ENCODE assay signal across 8 cellular contexts in the genomic region with DNA sequence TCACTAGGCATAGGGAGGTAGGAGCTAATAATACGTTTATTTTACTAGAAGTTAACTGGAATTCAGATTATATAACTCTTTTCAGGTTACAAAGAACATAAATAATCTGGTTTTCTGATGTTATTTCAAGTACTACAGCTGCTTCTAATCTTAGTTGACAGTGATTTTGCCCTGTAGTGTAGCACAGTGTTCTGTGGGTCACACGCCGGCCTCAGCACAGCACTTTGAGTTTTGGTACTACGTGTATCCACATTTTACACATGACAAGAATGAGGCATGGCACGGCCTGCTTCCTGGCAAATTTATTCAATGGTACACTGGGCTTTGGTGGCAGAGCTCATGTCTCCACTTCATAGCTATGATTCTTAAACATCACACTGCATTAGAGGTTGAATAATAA. TPM values are rescaled to one million over a fixed set of nuclear protein-coding genes. Genes with fewer than 3 reads are reported as not detected.
DNase-seq lines count a peak whose midpoint lies in the region; ATAC-seq, FAIRE-seq and TF ChIP-seq lines count a peak whose summit lies in the region.

No MANE protein-coding gene starts in this region.

- CTCF ChIA-PET in CD8-positive, alpha-beta T cell (lab: Charles Lee), result interaction anchor here (4.8 to 20.4 kb wide), 2 partner anchors 9 to 23 kb away, joined by 71 to 666 read pairs; a partner anchor contains a TSS

- no peaks in the 10 kb centered on the region for H3K9me3 ChIP-seq in CD8-positive, alpha-beta T cell (ENCODE audit: low read length)
- H3K9me3 ChIP-seq in SJSA1 (replicated peaks), result no peaks in the 10 kb centered on the region
- no peaks in the 10 kb centered on the region for H3K9me3 ChIP-seq in pancreas

- H3K9me3 Mint-ChIP-seq in CD8-positive, alpha-beta T cell, result no peaks in the 10 kb centered on the region

- 35 to 42% methylated on average over 5 of the region's 5 CpGs for WGBS in pancreas, 2 donors

- H3K36me3 Mint-ChIP-seq in CD8-positive, alpha-beta T cell, result no peaks in the 10 kb centered on the region

- intact Hi-C loops in CD8-positive, alpha-beta T cell (cut with DNase I, micrococcal nuclease), result no loop called here
- intact Hi-C loops in pancreas (cut with DNase I), result no loop called here

- peak overlapping the region; percentile 81 for H3K27ac Mint-ChIP-seq in CD8-positive, alpha-beta T cell

- peaks cover 27% of the 10 kb centered on the region for H3K4me1 ChIP-seq in CD8-positive, alpha-beta T cell (ENCODE audit: insufficient read depth, low read length)
- peaks cover 10% of the 10 kb centered on the region for H3K4me1 ChIP-seq in SJSA1 (replicated peaks)
- H3K4me1 ChIP-seq in pancreas, result peaks cover 0 to 5% (median 4%) of the 10 kb centered on the region in 3 donors

- no peak for TF ChIP-seq CTCF in CD8-positive, alpha-beta T cell (IDR thresholded peaks at IDR 0.05)
- TF ChIP-seq CTCF in pancreas (IDR thresholded peaks at IDR 0.05), result no peak

- no peaks in the 10 kb centered on the region for H3K27me3 Mint-ChIP-seq in CD8-positive, alpha-beta T cell (ENCODE audit: low read depth)

- H3K4me3 ChIP-seq in CD8-positive, alpha-beta T cell (ENCODE audit: low read depth, low read length), result peak overlapping the region; percentile 75
- H3K4me3 ChIP-seq in SJSA1 (peak overlapping the region; percentile 50), pancreas (peak overlapping the region in 3 of 4 donors; percentile 53 to 61 (median 57))

- POLR2A ChIA-PET in CD8-positive, alpha-beta T cell (lab: Charles Lee), result interaction anchor here (1.2 to 3.2 kb wide), 7 partner anchors 9 to 128 kb away, joined by 5 to 20 read pairs (median 8); a partner anchor contains a TSS

- H3K27ac ChIP-seq in CD8-positive, alpha-beta T cell (ENCODE audit: low read depth, low read length), result no peak overlapping the region
- peak overlapping the region; percentile 67 for H3K27ac ChIP-seq in SJSA1
- H3K27ac ChIP-seq in pancreas, result peak overlapping the region in 3 of 4 donors; percentile 68 to 81 (median 71)

- ATAC-seq in CD8-positive, alpha-beta T cell, result no peak
- ATAC-seq in pancreas, result peak; percentile 33 to 43 (median 40)
- no peak for ATAC-seq in GM18907 (IDR thresholded peaks at IDR 0.05; ENCODE audit: unreplicated experiment)

- peak overlapping the region; percentile 88 for H3K4me3 Mint-ChIP-seq in CD8-positive, alpha-beta T cell

- H3K4me1 Mint-ChIP-seq in CD8-positive, alpha-beta T cell (ENCODE audit: low read depth), result peaks cover 37% of the 10 kb centered on the region

- no peaks in the 10 kb centered on the region for H3K36me3 ChIP-seq in CD8-positive, alpha-beta T cell (ENCODE audit: insufficient read depth, low read length)
- H3K36me3 ChIP-seq in SJSA1 (no peaks in the 10 kb centered on the region), pancreas (no peaks in the 10 kb centered on the region)

- no peaks in the 10 kb centered on the region for H3K27me3 ChIP-seq in CD8-positive, alpha-beta T cell (ENCODE audit: insufficient read depth, low read length)
- no peaks in the 10 kb centered on the region for H3K27me3 ChIP-seq in SJSA1 (replicated peaks)
- H3K27me3 ChIP-seq in pancreas, result no peaks in the 10 kb centered on the region

- FAIRE-seq in pancreas (lab: Jason Lieb, UNC), result no peak

- no peak for DNase-seq in CD8-positive, alpha-beta T cell
- DNase-seq in SJSA1 (ENCODE audit: low read depth in 1 of 2, low spot score in 2 of 2) (peak in 1 of 2 experiments; percentile 5), fibroblast of gingiva (ENCODE audit: low read depth) (peak; percentile 9), pancreas (no peak), SIG-M5 treated with dmso at 0.1 percent for 504 hours (lab: John Stamatoyannopoulos, UW; ENCODE audit: unreplicated experiment) (no peak), HuH-7.5 (ENCODE audit: low spot score) (no peak)
- no peak for DNase-seq in activated CD4-positive, alpha-beta T cell treated with anti-CD3 and anti-CD28 coated beads for 48 hours

RNA-seq across cellular contexts. Expression of gene HFE, which starts 1.1 kb away (rescaled TPM):
- under 1 TPM; 0.30 to 0.44 TPM for total RNA-seq in CD8-positive, alpha-beta T cell
- 2.6 and 3.5 TPM in 2 replicates for total RNA-seq in SJSA1 (2014; rRNA removed; shearing (Covaris generic))
- total RNA-seq in pancreas, result 10 to 100 TPM in 1 of 6 donors, 1 to 10 TPM in 5; 3.1 to 10.2 (median 3.8) TPM
- 1 to 10 TPM; 3.4 to 3.9 TPM for polyA plus RNA-seq in pancreas

Comparison
In these comparisons a context has a peak if more than half of its experiments do, and no peak if none do; other contexts are left out.
1. ATAC-seq: peak in pancreas (4 of 4); none in CD8-positive, alpha-beta T cell (single experiment) and GM18907 (single experiment).
2. Peak in every context shown above with its lines, with median percentiles within 50 percentile points of each other: H3K4me3 ChIP-seq.